ENCODE assay signal across 32 cellular contexts in the genomic region with DNA sequence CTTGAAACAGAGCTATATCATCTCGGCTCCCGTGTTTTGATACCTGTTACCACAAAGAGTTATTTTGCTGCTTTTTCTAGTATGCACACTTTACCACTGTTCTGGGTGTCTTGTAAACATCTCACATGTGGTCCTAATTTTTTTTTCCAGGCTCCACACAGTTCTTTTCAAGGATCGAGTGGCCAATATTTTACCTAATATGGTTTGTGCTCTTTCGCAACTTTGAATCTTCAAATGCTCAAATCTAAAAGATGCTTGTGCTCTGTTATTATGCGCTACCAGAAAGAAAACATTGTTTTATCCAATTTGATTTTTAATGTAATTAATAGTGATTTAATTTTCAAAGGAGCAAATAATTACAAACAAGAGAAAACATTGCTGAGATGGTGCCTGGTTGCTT. TPM values are rescaled to one million over a fixed set of nuclear protein-coding genes. Genes with fewer than 3 reads are reported as not detected.
"Had no signal": no experiment of that assay in that cellular context is flagged by ENCODE, and none has a peak within 500 bp of the region (broad histone marks: within the 10 kb centered on the region; RNA-seq: fewer than 3 reads in every experiment).

No MANE protein-coding gene starts in this region.

- H3K27ac ChIP-seq: ascending aorta, breast epithelium, cardiac muscle cell, colonic mucosa, epithelial cell of prostate, esophagus squamous epithelium had no signal

- ATAC-seq: activated CD4-positive, alpha-beta T cell treated with anti-CD3 and anti-CD28 coated beads for 36 hours; activated CD8-positive, alpha-beta memory T cell treated with anti-CD3 and anti-CD28 coated beads, Interleukin-2, amount 10 ng/mL, durations not matched to agents 7 days and 5 days; activated CD8-positive, alpha-beta T cell treated with anti-CD3 and anti-CD28 coated beads, Interleukin-2, amount 10 ng/mL, durations not matched to agents 7 days and 5 days; activated naive CD8-positive, alpha-beta T cell treated with anti-CD3 and anti-CD28 coated beads, Interleukin-2, amount 50 U/mL, for 24 hours had no signal

- FAIRE-seq: endometrium, endothelial cell of umbilical vein, frontal cortex had no signal

- H3K36me3 ChIP-seq: ascending aorta, breast epithelium, cardiac muscle cell, colonic mucosa, esophagus squamous epithelium had no signal

- H3K4me3 ChIP-seq: ascending aorta, breast epithelium, cardiac muscle cell, colonic mucosa, esophagus squamous epithelium had no signal

- DNase-seq: activated CD4-positive, alpha-beta memory T cell treated with anti-CD3 and anti-CD28 coated beads for 36 hours; activated CD4-positive, alpha-beta T cell treated with anti-CD3 and anti-CD28 coated beads for 36 hours; activated CD4-positive, alpha-beta T cell treated with anti-CD3 and anti-CD28 coated beads, Interleukin-2, amount 10 ng/mL, durations not matched to agents 24 days and 14 days; activated CD4-positive, CD25-positive, alpha-beta regulatory T cell; activated CD4-positive, CD25-positive, alpha-beta regulatory T cell treated with anti-CD3 and anti-CD28 coated beads, Interleukin-2, amount 50 U/mL, for 72 hours; activated CD8-positive, alpha-beta memory T cell treated with anti-CD3 and anti-CD28 coated beads, Interleukin-2, amount 10 ng/mL, durations not matched to agents 7 days and 5 days; activated CD8-positive, alpha-beta memory T cell treated with anti-CD3 and anti-CD28 coated beads, Interleukin-2, amount 50 U/mL, for 4 hours; activated CD8-positive, alpha-beta T cell treated with anti-CD3 and anti-CD28 coated beads, Interleukin-2, amount 10 ng/mL, durations not matched to agents 7 days and 5 days; activated effector memory CD4-positive, alpha-beta T cell treated with anti-CD3 and anti-CD28 coated beads, Interleukin-2, amount 50 U/mL, for 16 hours; activated naive CD4-positive, alpha-beta T cell treated with anti-CD3 and anti-CD28 coated beads for 36 hours; activated naive CD8-positive, alpha-beta T cell treated with anti-CD3 and anti-CD28 coated beads for 36 hours; activated naive CD8-positive, alpha-beta T cell treated with anti-CD3 and anti-CD28 coated beads, Interleukin-2, amount 50 U/mL, for 24 hours; activated T-cell treated with anti-CD3 and anti-CD28 coated beads, Interleukin-2, amount 50 U/mL, for 1 hour; activated T-cell treated with anti-CD3 and anti-CD28 coated beads, Interleukin-2, amount 50 U/mL, for 48 hours; central memory CD4-positive, alpha-beta T cell; cerebellar nuclear complex; colonic mucosa; effector CD8-positive, alpha-beta T cell; esophagus squamous epithelium; foreskin fibroblast; head of caudate nucleus; T-helper 2 cell had no signal

- H3K27me3 ChIP-seq: ascending aorta, breast epithelium, cardiac muscle cell, colonic mucosa, esophagus squamous epithelium had no signal

- H3K4me1 ChIP-seq: ascending aorta, breast epithelium, colonic mucosa, esophagus squamous epithelium had no signal

- H3K9me3 ChIP-seq: breast epithelium, colonic mucosa, esophagus squamous epithelium had no signal

RNA-seq across cellular contexts. Expression of gene ENPP5, which starts 10.7 kb away (rescaled TPM):
- total RNA-seq: activated CD4-positive, alpha-beta T cell treated with anti-CD3 and anti-CD28 coated beads, Interleukin-2, amount 10 ng/mL, durations not matched to agents 24 days and 14 days; activated CD8-positive, alpha-beta T cell treated with anti-CD3 and anti-CD28 coated beads, Interleukin-2, amount 10 ng/mL, durations not matched to agents 7 days and 5 days; activated T-helper 1 cell treated with anti-CD3 and anti-CD28 coated beads, Interleukin-12 subunit alpha, Interleukin-12 subunit beta, Interleukin-2, Interleukin-4 antibody, amounts not matched to agents 30 ng/mL and 10 ng/mL and 1 ng/mL, durations not matched to agents 14 hours and 24 hours and 36 hours; activated T-helper 2 cell treated with anti-CD3 and anti-CD28 coated beads, Interferon-gamma antibody, Interleukin-2, Interleukin-4, amounts not matched to agents 10 μg/mL and 5 μg/mL and 100 μg/mL, durations not matched to agents 14 hours and 24 hours and 36 hours; endothelial cell of umbilical vein; T-helper 1 cell treated with Interleukin-12 subunit alpha and Interleukin-12 subunit beta and Interleukin-4 antibody, amounts not matched to agents 30 ng/mL and 1 ng/mL, for 36 hours had no signal
- polyA plus RNA-seq: endothelial cell of umbilical vein had no signal
